In the genomic region with DNA sequence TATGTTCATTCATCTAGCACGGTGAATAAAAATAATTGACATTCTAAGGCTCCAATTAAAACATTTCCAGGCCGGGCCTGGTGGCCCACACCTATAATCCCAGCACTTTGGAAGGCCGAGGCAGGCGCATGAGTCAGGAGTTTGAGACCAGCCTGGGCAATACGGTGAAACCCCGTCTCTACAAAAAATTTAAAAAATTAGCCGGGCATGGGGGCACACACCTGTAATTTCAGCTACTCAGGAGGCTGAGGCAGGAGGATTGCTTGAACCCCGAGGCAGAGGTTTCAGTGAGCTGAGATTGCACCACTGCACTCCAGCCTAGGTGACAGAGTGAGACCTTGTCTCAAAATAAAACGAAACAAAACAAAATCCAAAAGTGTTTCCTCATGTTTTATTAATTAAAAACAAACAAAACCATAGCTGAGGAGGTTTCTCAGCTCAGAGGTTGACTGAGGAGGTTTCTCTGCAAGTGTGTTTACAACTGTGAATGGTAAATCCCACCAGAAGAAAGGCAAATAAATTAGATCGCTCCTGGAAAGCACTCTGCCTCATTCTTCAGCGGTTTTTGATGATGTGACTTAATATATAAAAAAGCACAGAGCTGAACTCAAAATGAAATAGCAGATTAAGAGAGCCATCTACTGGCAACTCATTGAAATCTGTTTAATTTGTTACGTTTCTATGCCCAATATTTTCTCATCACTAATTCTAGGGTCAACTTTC, we compare ENCODE assay signal across 9 cellular contexts. TPM values are rescaled to one million over a fixed set of nuclear protein-coding genes. Genes with fewer than 3 reads are reported as not detected.
DNase-seq lines count a peak whose midpoint lies in the region; ATAC-seq, FAIRE-seq and TF ChIP-seq lines count a peak whose summit lies in the region.
"Had no signal": no experiment of that assay in that cellular context is flagged by ENCODE, and none has a peak within 500 bp of the region (broad histone marks: within the 10 kb centered on the region; RNA-seq: fewer than 3 reads in every experiment).

No MANE protein-coding gene starts in this region.

- no peak overlapping the region for H3K27ac Mint-ChIP-seq in Calu3 (ENCODE audit: unreplicated experiment)

- ATAC-seq in mucosa of descending colon = peak; percentile 51
- ATAC-seq in GM18498 (IDR thresholded peaks at IDR 0.05; ENCODE audit: unreplicated experiment) = no peak

- no peaks in the 10 kb centered on the region for H3K36me3 Mint-ChIP-seq in Calu3 (ENCODE audit: insufficient read depth, unreplicated experiment)

- H3K27me3 ChIP-seq in OCI-LY1 (ENCODE audit: insufficient read depth, low read length) (no peaks in the 10 kb centered on the region), dorsolateral prefrontal cortex (no peaks in the 10 kb centered on the region)
- H3K27me3 ChIP-seq: neutrophil had no signal

- no peak for FAIRE-seq in GM12892 (lab: Jason Lieb, UNC)

- H3K9me2 ChIP-seq in OCI-LY1 (ENCODE audit: low read depth, low read length) = no peaks in the 10 kb centered on the region

- no peaks in the 10 kb centered on the region for H3K9me3 Mint-ChIP-seq in Calu3 (ENCODE audit: low read depth, unreplicated experiment)

- no peak overlapping the region for H3K4me2 ChIP-seq in OCI-LY1 (ENCODE audit: low read length)

- H3K36me3 ChIP-seq in OCI-LY1 (ENCODE audit: insufficient read depth, low read length) (no peaks in the 10 kb centered on the region), mucosa of descending colon (ENCODE audit: low read depth) (no peaks in the 10 kb centered on the region)
- H3K36me3 ChIP-seq: neutrophil had no signal

- no peak overlapping the region for H2AFZ ChIP-seq in OCI-LY1 (ENCODE audit: low read length)

- no TSS peak for BruUV-seq in Calu3 (replicated peaks; lab: Mats Ljungman, UMichigan)

- H4K20me1 ChIP-seq in OCI-LY1 (ENCODE audit: insufficient read depth, low read length) = no peaks in the 10 kb centered on the region

- no peak for TF ChIP-seq POLR2A in GM12892 (IDR thresholded peaks at IDR 0.05; ENCODE audit: low read depth, low read length)

- no peaks in the 10 kb centered on the region for H3K27me3 Mint-ChIP-seq in Calu3 (ENCODE audit: unreplicated experiment)

- TF ChIP-seq CTCF in Calu3 (IDR thresholded peaks at IDR 0.05; ENCODE audit: unreplicated experiment) = peak; percentile 46
- TF ChIP-seq CTCF in OCI-LY1 (IDR thresholded peaks at IDR 0.05; ENCODE audit: low read length) = peak; percentile 68
- peak; percentile 54 to 93 (median 76) for TF ChIP-seq CTCF in dorsolateral prefrontal cortex (IDR thresholded peaks at IDR 0.05 in 54 of 56, conservative IDR thresholded peaks at IDR 0.05 in 2 of 56; ENCODE audit: low read depth in 1 of 56, partially characterized antibody in 56 of 56)
- peak; percentile 18 for TF ChIP-seq CTCF in mucosa of descending colon (IDR thresholded peaks at IDR 0.05)

- H3K4me1 Mint-ChIP-seq in Calu3 (ENCODE audit: low read depth, unreplicated experiment) = no peaks in the 10 kb centered on the region

- intact Hi-C loops in Calu3 (cut with micrococcal nuclease; ENCODE audit: unreplicated experiment) (loop anchor here (1.0 to 2.0 kb wide), 3 partner anchors 55 to 571 kb away; no protein-coding TSS in a partner anchor), dorsolateral prefrontal cortex (cut with DNase I) (loop anchor here (2.0 to 10.0 kb wide), 5 partner anchors 211 to 571 kb away; no protein-coding TSS in a partner anchor), mucosa of descending colon (cut with DNase I, micrococcal nuclease) (loop anchor here (5.0 kb wide), 2 partner anchors 214 to 239 kb away; no protein-coding TSS in a partner anchor)

- DNase-seq in Calu3 (no peak), HPDE6-E6E7 (ENCODE audit: extremely low spot score) (peak; percentile 17), dorsolateral prefrontal cortex (no peak), mucosa of descending colon (no peak), mesenteric fat pad (ENCODE audit: low spot score) (no peak), GM12892 (ENCODE audit: insufficient read length) (no peak)

- H3K4me3 ChIP-seq in OCI-LY1 (ENCODE audit: low read depth, low read length, poor library complexity, severe bottlenecking) (no peak overlapping the region), dorsolateral prefrontal cortex (peak overlapping the region in 33 of 59 donors; percentile 4 to 59 (median 27)), mucosa of descending colon (no peak overlapping the region)

- no peak overlapping the region for H3K9ac ChIP-seq in OCI-LY1 (ENCODE audit: low read length)

- H3K4me3 Mint-ChIP-seq in Calu3 (ENCODE audit: low read depth, unreplicated experiment) = peak overlapping the region; percentile 17

- no peaks in the 10 kb centered on the region for H3K4me1 ChIP-seq in OCI-LY1 (ENCODE audit: insufficient read depth, low read length, severe bottlenecking)
- H3K4me1 ChIP-seq in mucosa of descending colon (ENCODE audit: low read depth) = no peaks in the 10 kb centered on the region

- CTCF ChIA-PET in Calu3 (lab: Charles Lee) = interaction anchor here (1.3 to 3.1 kb wide), 2 partner anchors 206 to 238 kb away, joined by 3 to 23 read pairs; no protein-coding TSS in a partner anchor

- no peaks in the 10 kb centered on the region for H3F3A ChIP-seq in OCI-LY1 (ENCODE audit: insufficient read depth, low read length)

- H3K27ac ChIP-seq in OCI-LY1 (ENCODE audit: low read depth, low read length, poor library complexity, severe bottlenecking) (no peak overlapping the region), dorsolateral prefrontal cortex (no peak overlapping the region)
- H3K27ac ChIP-seq: neutrophil had no signal

- no peaks in the 10 kb centered on the region for H3K79me2 ChIP-seq in OCI-LY1 (ENCODE audit: insufficient read depth, low read length)

- H3K9me3 ChIP-seq in OCI-LY1 (ENCODE audit: low read length) (no peaks in the 10 kb centered on the region), mucosa of descending colon (no peaks in the 10 kb centered on the region)
- H3K9me3 ChIP-seq: neutrophil had no signal

RNA-seq across cellular contexts. Expression of a gene that starts 37.7 kb away (rescaled TPM):
- total RNA-seq in Calu3 (2022) (9.1 and 12.4 TPM in 2 replicates), dorsolateral prefrontal cortex (10 to 100 TPM; 16.4 to 82.3 (median 35.4) TPM), mucosa of descending colon (10 to 100 TPM in 1 of 3 donors, 1 to 10 TPM in 2; 3.8 to 11.3 (median 7.4) TPM), mesenteric fat pad (12.3 TPM)
- 10.5 TPM for polyA plus RNA-seq in GM12892 (2012; ENCODE audit: missing spikeins)

RNA-seq across cellular contexts. Expression of a gene that starts 58.1 kb away (rescaled TPM):
- 37.3 and 48.6 TPM in 2 replicates for total RNA-seq in Calu3 (2022)
- total RNA-seq in dorsolateral prefrontal cortex = 100 to 1,000 TPM in 6 of 120 experiments, 10 to 100 TPM in 114; 39.8 to 134 (median 64.9) TPM
- 10 to 100 TPM; 40.4 to 53.7 (median 41.9) TPM for total RNA-seq in mucosa of descending colon
- 47.1 TPM for total RNA-seq in mesenteric fat pad
- 19.7 TPM for polyA plus RNA-seq in GM12892 (2012; ENCODE audit: missing spikeins)

Comparison
In these comparisons a context has a peak if more than half of its experiments do, and no peak if none do; other contexts are left out.
1. CTCF ChIP-seq: peak in every context shown above with its lines; median percentile 76 in dorsolateral prefrontal cortex; 68 in OCI-LY1; 46 in Calu3; 18 in mucosa of descending colon.
2. H3K4me3 ChIP-seq: peak in dorsolateral prefrontal cortex (33 of 59); none in OCI-LY1 (single experiment) and mucosa of descending colon (single experiment).